In the genomic region with DNA sequence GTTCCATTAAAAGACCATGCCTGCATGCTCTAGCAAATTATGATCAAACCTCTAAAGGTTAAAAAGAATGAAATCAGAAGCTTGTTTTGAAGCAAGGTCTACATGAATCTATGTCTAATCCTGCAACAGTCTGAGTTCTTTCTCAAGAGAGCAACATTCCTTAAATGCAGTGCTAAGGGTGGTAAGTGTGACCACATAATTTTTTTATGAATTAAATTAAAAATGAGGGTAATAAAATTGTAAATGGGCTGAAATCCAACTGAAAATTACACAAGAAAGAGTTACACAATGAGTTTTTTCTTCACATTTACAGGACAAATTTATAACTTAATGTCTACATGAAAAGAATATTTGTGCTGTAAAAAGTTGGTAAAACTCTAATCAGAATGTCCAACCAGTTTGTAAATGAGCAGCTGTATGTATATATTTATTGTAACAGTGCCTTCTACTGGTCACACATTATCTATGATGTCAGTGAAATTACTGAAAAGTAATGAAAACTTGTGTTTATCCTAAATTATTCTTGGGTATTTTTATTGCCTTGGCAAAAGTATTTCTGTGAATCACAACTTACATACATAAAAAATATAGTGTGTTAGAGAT, we compare ENCODE assay signal across 9 cellular contexts.
DNase-seq lines count a peak whose midpoint lies in the region; ATAC-seq and TF ChIP-seq lines count a peak whose summit lies in the region.
"Had no signal": no experiment of that assay in that cellular context is flagged by ENCODE, and none has a peak within 500 bp of the region (broad histone marks: within the 10 kb centered on the region; RNA-seq: fewer than 3 reads in every experiment).

No MANE protein-coding gene starts in this region.

- H3K36me3 Mint-ChIP-seq in mesothelial cell of epicardium = no peaks in the 10 kb centered on the region

- H3K27me3 Mint-ChIP-seq in mesothelial cell of epicardium (ENCODE audit: low read depth) = no peaks in the 10 kb centered on the region

- H2AFZ ChIP-seq in DND-41 (ENCODE audit: low read depth, low read length) = no peak overlapping the region

- H4K20me1 ChIP-seq in DND-41 (ENCODE audit: insufficient read depth, low read length) = no peaks in the 10 kb centered on the region

- H3K9me3 ChIP-seq in DND-41 (ENCODE audit: insufficient read depth, low read length, severe bottlenecking) = no peaks in the 10 kb centered on the region

- no peaks in the 10 kb centered on the region for H3K9me3 Mint-ChIP-seq in mesothelial cell of epicardium

- peaks cover 58% of the 10 kb centered on the region for H3K4me1 Mint-ChIP-seq in mesothelial cell of epicardium

- H3K4me3 ChIP-seq in DND-41 (ENCODE audit: low read depth in 1 of 2, low read length in 2 of 2) = no peak overlapping the region

- no peaks in the 10 kb centered on the region for H3K4me1 ChIP-seq in DND-41 (ENCODE audit: insufficient read depth, low read length)

- TF ChIP-seq CTCF in DND-41 (IDR thresholded peaks at IDR 0.05; ENCODE audit: borderline replicate concordance, extremely low read depth, low read length, poor library complexity, severe bottlenecking) = peak; percentile 30
- TF ChIP-seq CTCF in mesothelial cell of epicardium (IDR thresholded peaks at IDR 0.05; ENCODE audit: unreplicated experiment) = peak; percentile 44

- DNase-seq in DND-41 = no peak
- DNase-seq in HT-29 (ENCODE audit: low spot score) = peak; percentile 66
- DNase-seq in amniotic stem cell (lab: John Stamatoyannopoulos, UW) = peak; percentile 2
- DNase-seq in mesothelial cell of epicardium (ENCODE audit: low spot score in 2 of 2, unreplicated experiment in 2 of 2) = no peak
- no peak for DNase-seq in NCI-H1092 (lab: John Stamatoyannopoulos, UW)
- no peak for DNase-seq in cerebellum (ENCODE audit: low spot score)
- no peak for DNase-seq in hypothalamus (lab: John Stamatoyannopoulos, UW)
- DNase-seq: NCI-H1436 treated with DMSO at 0.1 percent for 48 hours had no signal

- no peak overlapping the region for H3K9ac ChIP-seq in DND-41 (ENCODE audit: low read depth, low read length)

- H3K79me2 ChIP-seq in DND-41 (ENCODE audit: insufficient read depth, low read length) = no peaks in the 10 kb centered on the region

- H3K4me2 ChIP-seq in DND-41 (ENCODE audit: insufficient read depth, low read length) = no peak overlapping the region

- H3K27ac ChIP-seq in DND-41 (ENCODE audit: low read length) = no peak overlapping the region

- peaks cover 8% of the 10 kb centered on the region for H3K27me3 ChIP-seq in DND-41 (ENCODE audit: insufficient read depth, low read length, poor library complexity)

- H3K36me3 ChIP-seq in DND-41 (ENCODE audit: insufficient read depth, low read length) = no peaks in the 10 kb centered on the region

- peak overlapping the region; percentile 59 for H3K27ac Mint-ChIP-seq in mesothelial cell of epicardium

- ATAC-seq in DND-41 (ENCODE audit: insufficient read depth, low read depth) (no peak), HG03135 (IDR thresholded peaks at IDR 0.05; ENCODE audit: unreplicated experiment) (no peak)

- no peak overlapping the region for H3K4me3 Mint-ChIP-seq in mesothelial cell of epicardium

Comparison
In these comparisons a context has a peak if more than half of its experiments do, and no peak if none do; other contexts are left out.
1. DNase-seq: peak in HT-29 (single experiment) and amniotic stem cell (single experiment); none in DND-41 (single experiment), mesothelial cell of epicardium (0 of 2), NCI-H1092 (single experiment), cerebellum (single experiment) and hypothalamus (0 of 51).